In genomic region chr2:26669099-26669498, GRCh38 we compare ENCODE assay signal across 25 cellular contexts. TPM values are rescaled to one million over a fixed set of nuclear protein-coding genes. Genes with fewer than 3 reads are reported as not detected.
"Had no signal": no experiment of that assay in that cellular context is flagged by ENCODE, and none has a peak within 500 bp of the region (broad histone marks: within the 10 kb centered on the region; RNA-seq: fewer than 3 reads in every experiment).

No MANE protein-coding gene starts in this region.

- H3K4me1 Mint-ChIP-seq: neural crest cell had no signal

- FAIRE-seq: endothelial cell of umbilical vein had no signal

- H3K9me3 ChIP-seq: colonic mucosa, esophagus squamous epithelium had no signal

- H3K4me3 ChIP-seq: colonic mucosa, esophagus squamous epithelium had no signal

- H3K36me3 Mint-ChIP-seq: type B pancreatic cell had no signal

- H3K4me1 ChIP-seq: colonic mucosa, esophagus squamous epithelium had no signal

- DNase-seq: activated CD4-positive, alpha-beta T cell treated with anti-CD3 and anti-CD28 coated beads, Interleukin-2, amount 50 U/mL, for 48 hours; activated CD4-positive, CD25-positive, alpha-beta regulatory T cell treated with anti-CD3 and anti-CD28 coated beads, Interleukin-2, amount 50 U/mL, for 72 hours; activated effector memory CD4-positive, alpha-beta T cell treated with Interleukin-2 at 50 U/mL for 16 hours; activated naive CD4-positive, alpha-beta T cell treated with anti-CD3 and anti-CD28 coated beads, Interleukin-2, amount 50 U/mL, for 16 hours; activated T-cell treated with anti-CD3 and anti-CD28 coated beads, Interleukin-2, amount 50 U/mL, for 1 hour; amniotic stem cell; caudate nucleus; colonic mucosa; effector CD4-positive, alpha-beta T cell; esophagus squamous epithelium; hypothalamus; mesendoderm; stimulated activated CD4-positive, alpha-beta T cell treated with anti-CD3 and anti-CD28 coated beads, Interleukin-15, amount 100 ng/mL, for 24 hours; stimulated activated CD4-positive, alpha-beta T cell treated with anti-CD3 and anti-CD28 coated beads, Interleukin-4, amount 100 ng/mL, for 1 hour; stimulated activated naive CD4-positive, alpha-beta T cell treated with Interleukin-2 at 50 U/mL for 16 hours; T-helper 1 cell; T1000 had no signal

- H3K36me3 ChIP-seq: colonic mucosa, esophagus squamous epithelium had no signal

- H3K4me3 Mint-ChIP-seq: neural crest cell, type B pancreatic cell had no signal

- H3K27me3 ChIP-seq: colonic mucosa had no signal

- H3K27ac ChIP-seq: colonic mucosa, esophagus squamous epithelium had no signal

- H3K9me3 Mint-ChIP-seq: neural crest cell, type B pancreatic cell had no signal

RNA-seq across cellular contexts. Expression of gene KCNK3, which starts 23.4 kb away (rescaled TPM):
- total RNA-seq: endothelial cell of umbilical vein had no signal
- polyA plus RNA-seq: endothelial cell of umbilical vein had no signal

RNA-seq across cellular contexts. Expression of gene CIB4, which starts 27.9 kb away (rescaled TPM):
- total RNA-seq: colonic mucosa, endothelial cell of umbilical vein, fibroblast of villous mesenchyme, glomerular endothelial cell, lower leg skin, neural crest cell, osteocyte, temporal lobe had no signal
- polyA plus RNA-seq: endothelial cell of umbilical vein had no signal
